Comparison of ENCODE assay signal across 1 cellular context in genomic region chr7:88204525-88205103, GRCh38.
TF ChIP-seq lines count a peak whose summit lies in the region.

No MANE protein-coding gene starts in this region.

TF ChIP-seq in K562, 482 proteins besides CTCF, POLR2A, EP300 and RAD21 (continued from another document and continues in another):
- TF ChIP-seq ZNF740 (CRISPR knock-in tag; IDR thresholded peaks at IDR 0.05) (no peak), ZNF740 (tag; IDR thresholded peaks at IDR 0.05) (no peak), NFIC (IDR thresholded peaks at IDR 0.05) (no peak), BRD4 (IDR thresholded peaks at IDR 0.05) (no peak), BDP1 (IDR thresholded peaks at IDR 0.05; ENCODE audit: insufficient read depth, insufficient read length) (no peak), ZNF589 (CRISPR knock-in tag; IDR thresholded peaks at IDR 0.05; ENCODE audit: low read depth) (peak; percentile 69; the same call in 1 of the 2 replicates), CREBBP (IDR thresholded peaks at IDR 0.05; ENCODE audit: low read depth, low read length) (no peak), EP400 (IDR thresholded peaks at IDR 0.05) (peak; percentile 42), ARID3A (IDR thresholded peaks at IDR 0.05; ENCODE audit: borderline replicate concordance, low read depth, low read length) (no peak), CBX5 (IDR thresholded peaks at IDR 0.05; ENCODE audit: borderline replicate concordance, low read depth) (no peak), CEBPG (CRISPR knock-in tag; IDR thresholded peaks at IDR 0.05) (peak; percentile 87), CEBPG (tag; conservative IDR thresholded peaks at IDR 0.05 in 1 of 2, IDR thresholded peaks at IDR 0.05 in 1 of 2) (peak; percentile 94 to 97), SMAD4 (CRISPR knock-in tag; conservative IDR thresholded peaks at IDR 0.05) (peak; percentile 84), DACH1 (IDR thresholded peaks at IDR 0.05; ENCODE audit: partially characterized antibody) (no peak), ZEB2 (IDR thresholded peaks at IDR 0.05) (no peak), CC2D1A (IDR thresholded peaks at IDR 0.05) (no peak), DDX20 (tag; IDR thresholded peaks at IDR 0.05; ENCODE audit: low read depth) (0 out of 2 replicates have a peak, but pooled peaks have one; percentile 12), CBX3 (IDR thresholded peaks at IDR 0.05; ENCODE audit: borderline replicate concordance in 1 of 2, low read length in 2 of 2) (no peak), YY1 (IDR thresholded peaks at IDR 0.05; ENCODE audit: borderline replicate concordance in 1 of 3, control insufficient read depth in 1 of 3, extremely low read depth in 1 of 3, insufficient read depth in 3 of 3, insufficient read length in 1 of 3, insufficient replicate concordance in 2 of 3, low read depth in 1 of 3, low read length in 2 of 3) (no peak), EWSR1 (IDR thresholded peaks at IDR 0.05; ENCODE audit: borderline replicate concordance, low read depth, partially characterized antibody) (no peak), HDAC1 (IDR thresholded peaks at IDR 0.05) (no peak), MTA1 (IDR thresholded peaks at IDR 0.05; ENCODE audit: borderline replicate concordance) (no peak), NKRF (IDR thresholded peaks at IDR 0.05; ENCODE audit: borderline replicate concordance) (no peak), SETDB1 (IDR thresholded peaks at IDR 0.05; ENCODE audit: low read length) (no peak), TFAM (CRISPR knock-in tag; conservative IDR thresholded peaks at IDR 0.05) (no peak), PRPF4 (IDR thresholded peaks at IDR 0.05; ENCODE audit: insufficient read depth, low read depth, low read length, poor library complexity, severe bottlenecking) (no peak), THRB (CRISPR knock-in tag; conservative IDR thresholded peaks at IDR 0.05) (no peak), TEAD4 (IDR thresholded peaks at IDR 0.05; ENCODE audit: low read length) (no peak), TEAD4 (CRISPR knock-in tag; IDR thresholded peaks at IDR 0.05; ENCODE audit: borderline replicate concordance) (no peak), ATF3 (IDR thresholded peaks at IDR 0.05) (peak; percentile 97), ATF3 (CRISPR knock-in tag; conservative IDR thresholded peaks at IDR 0.05) (no peak), JUN (IDR thresholded peaks at IDR 0.05; ENCODE audit: borderline replicate concordance, low read depth, low read length) (0 out of 2 replicates have a peak, but pooled peaks have one; percentile 32), JUN (CRISPR knock-in tag; IDR thresholded peaks at IDR 0.05; ENCODE audit: borderline replicate concordance) (no peak), DLX4 (CRISPR knock-in tag; IDR thresholded peaks at IDR 0.05) (no peak), E2F1 (CRISPR knock-in tag; IDR thresholded peaks at IDR 0.05) (no peak), SIRT6 (IDR thresholded peaks at IDR 0.05; ENCODE audit: low read depth, low read length) (no peak), ZNF511 (CRISPR knock-in tag; IDR thresholded peaks at IDR 0.05) (no peak), ZNF780A (CRISPR knock-in tag; IDR thresholded peaks at IDR 0.05) (no peak), MED1 (CRISPR knock-in tag; IDR thresholded peaks at IDR 0.05; ENCODE audit: borderline replicate concordance) (no peak), CBFB (CRISPR knock-in tag; IDR thresholded peaks at IDR 0.05) (no peak), KDM5B (IDR thresholded peaks at IDR 0.05; ENCODE audit: insufficient replicate concordance, low read depth, low read length) (no peak), ZBTB49 (CRISPR knock-in tag; IDR thresholded peaks at IDR 0.05; ENCODE audit: borderline replicate concordance) (no peak), CEBPB (tag; IDR thresholded peaks at IDR 0.05) (peak; percentile 92), MLX (CRISPR knock-in tag; conservative IDR thresholded peaks at IDR 0.05) (no peak), ZSCAN29 (IDR thresholded peaks at IDR 0.05) (no peak), NONO (IDR thresholded peaks at IDR 0.05; ENCODE audit: low read depth in 2 of 2, low read length in 1 of 2) (no peak), NCOA6 (IDR thresholded peaks at IDR 0.05) (no peak), KAT2B (IDR thresholded peaks at IDR 0.05; ENCODE audit: low read depth, low read length) (no peak), RBM39 (optimal IDR thresholded peaks at IDR 0.05; ENCODE audit: low read depth, low read length) (no peak), ARID3B (CRISPR knock-in tag; IDR thresholded peaks at IDR 0.05; ENCODE audit: borderline replicate concordance) (no peak), GABPB2 (CRISPR knock-in tag; conservative IDR thresholded peaks at IDR 0.05) (no peak), ZNF140 (CRISPR knock-in tag; IDR thresholded peaks at IDR 0.05) (no peak)
